Comparison of ENCODE assay signal across 23 cellular contexts in the genomic region with DNA sequence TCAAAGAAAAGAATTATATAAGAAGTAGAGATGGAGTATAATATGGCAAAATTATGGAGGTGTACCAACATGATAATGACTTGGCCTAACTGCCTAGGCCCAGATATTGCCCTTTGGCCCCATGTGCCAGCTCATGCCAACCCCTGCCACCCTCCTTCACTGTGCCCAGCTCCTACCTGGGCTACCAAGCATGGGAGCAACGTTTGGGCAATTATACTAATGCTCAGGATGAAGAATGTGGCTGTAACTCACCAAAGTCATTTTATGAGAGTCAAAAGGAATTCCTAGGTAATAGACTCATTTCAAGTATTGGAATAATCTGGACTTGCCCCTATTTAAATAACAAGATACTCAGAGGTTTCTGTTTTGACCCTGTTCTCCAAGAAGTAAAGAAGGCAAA.
DNase-seq lines count a peak whose midpoint lies in the region; ATAC-seq and TF ChIP-seq lines count a peak whose summit lies in the region.
"Had no signal": no experiment of that assay in that cellular context is flagged by ENCODE, and none has a peak within 500 bp of the region (broad histone marks: within the 10 kb centered on the region; RNA-seq: fewer than 3 reads in every experiment).

No MANE protein-coding gene starts in this region.

- H3K9me3 ChIP-seq in mesenchymal stem cell (ENCODE audit: control insufficient read depth, low read length): no peaks in the 10 kb centered on the region
- H3K9me3 ChIP-seq: Peyer's patch had no signal

- H3K23ac ChIP-seq in mesenchymal stem cell (ENCODE audit: low read length in 2 of 2): no peak overlapping the region

- peaks cover 44% of the 10 kb centered on the region for H3K4me1 Mint-ChIP-seq in HFFc6 (ENCODE audit: low read depth)
- H3K4me1 Mint-ChIP-seq in activated T-cell treated with anti-CD3 and anti-CD28 coated beads, Interleukin-2, amount 50 U/mL, for 24 hours (ENCODE audit: low read depth): no peaks in the 10 kb centered on the region
- H3K4me1 Mint-ChIP-seq: B cell had no signal

- no peaks in the 10 kb centered on the region for H3K27me3 ChIP-seq in mesenchymal stem cell (ENCODE audit: control insufficient read depth in 1 of 2, insufficient read depth in 1 of 2, low read length in 2 of 2)
- H3K27me3 ChIP-seq: Peyer's patch had no signal

- no peaks in the 10 kb centered on the region for H3K36me3 ChIP-seq in mesenchymal stem cell (ENCODE audit: control insufficient read depth in 1 of 2, insufficient read depth in 2 of 2, low read depth in 1 of 2, low read length in 2 of 2)
- H3K36me3 ChIP-seq: Peyer's patch had no signal

- no CpG with 5 or more reads among the region's 1 CpG for WGBS in mesenchymal stem cell

- H3K4ac ChIP-seq in mesenchymal stem cell (ENCODE audit: low read depth in 1 of 2, low read length in 2 of 2): no peak overlapping the region

- ATAC-seq in HG03135 (IDR thresholded peaks at IDR 0.05; ENCODE audit: unreplicated experiment): no peak
- ATAC-seq: CD8-positive, alpha-beta T cell; GM12878 had no signal

- no peak overlapping the region for H4K91ac ChIP-seq in mesenchymal stem cell (ENCODE audit: low read length)

- peak overlapping the region; percentile 80 for H3K27ac ChIP-seq in mesenchymal stem cell (ENCODE audit: low read length, poor library complexity, severe bottlenecking)
- H3K27ac ChIP-seq: C4-2B, Peyer's patch, SK-N-MC had no signal

- H2BK12ac ChIP-seq in mesenchymal stem cell (ENCODE audit: low read length in 2 of 2): no peak overlapping the region

- no peak overlapping the region for H4K8ac ChIP-seq in mesenchymal stem cell (ENCODE audit: low read length)

- H3K4me3 Mint-ChIP-seq in HFFc6: 0 out of 2 replicates have a peak overlapping the region, but pooled peaks have one; percentile 23
- H3K4me3 Mint-ChIP-seq in activated T-cell treated with anti-CD3 and anti-CD28 coated beads, Interleukin-2, amount 50 U/mL, for 24 hours: no peak overlapping the region
- H3K4me3 Mint-ChIP-seq: B cell; CD8-positive, alpha-beta T cell had no signal

- no peak for TF ChIP-seq CTCF in HFFc6 (IDR thresholded peaks at IDR 0.05)

- no peak overlapping the region for H3K4me3 ChIP-seq in mesenchymal stem cell (ENCODE audit: insufficient read depth in 1 of 2, low read depth in 1 of 2, low read length in 2 of 2)
- H3K4me3 ChIP-seq: GM12878, Peyer's patch, SK-N-MC had no signal

- in situ Hi-C loops in ACHN (cut with HindIII; ENCODE audit: low pct_ligation_motif_present, low pct_unique_long_range_greater_than_20kb, low sequenced_read_pairs): no loop called here

- H3K27me3 Mint-ChIP-seq in HFFc6 (ENCODE audit: insufficient read depth): no peaks in the 10 kb centered on the region; the same call in 1 of the 2 replicates
- no peaks in the 10 kb centered on the region for H3K27me3 Mint-ChIP-seq in activated T-cell treated with anti-CD3 and anti-CD28 coated beads, Interleukin-2, amount 50 U/mL, for 24 hours

- H2BK120ac ChIP-seq in mesenchymal stem cell (ENCODE audit: low read depth, low read length): no peak overlapping the region

- H2AFZ ChIP-seq in mesenchymal stem cell (ENCODE audit: low read depth, low read length): no peak overlapping the region

- H3K79me1 ChIP-seq in mesenchymal stem cell (replicated peaks; ENCODE audit: low read length, poor library complexity, severe bottlenecking): peaks cover 7% of the 10 kb centered on the region

- H3K18ac ChIP-seq in mesenchymal stem cell (ENCODE audit: low read depth in 1 of 2, low read length in 2 of 2): no peak overlapping the region

- no peak overlapping the region for H2AK5ac ChIP-seq in mesenchymal stem cell (ENCODE audit: low read length, severe bottlenecking)

- peak; percentile 44 for DNase-seq in ACHN
- no peak for DNase-seq in HFFc6
- peak; percentile 22 for DNase-seq in astrocyte of the hippocampus (ENCODE audit: low read depth, low spot score)
- DNase-seq in mesenchymal stem cell: no peak
- DNase-seq in activated T-cell treated with anti-CD3 and anti-CD28 coated beads, Interleukin-2, amount 50 U/mL, for 24 hours: no peak
- DNase-seq in GM19240 (ENCODE audit: insufficient read length, low spot score): no peak
- DNase-seq: CD8-positive, alpha-beta T cell; GOT3; HCEC 1CT; KBM-7; MM.1S; NCI-H1048; NCI-H1417; NCI-H1694; NCI-H2029 treated with DMSO at 0.1 percent for 48 hours; NCI-H526 treated with DMSO at 0.1 percent for 48 hours; Peyer's patch; SIG-M5 had no signal

- peaks cover 7% of the 10 kb centered on the region for H3K4me1 ChIP-seq in mesenchymal stem cell (ENCODE audit: control insufficient read depth, insufficient read depth, low read depth, low read length)
- H3K4me1 ChIP-seq: Peyer's patch had no signal

- no peak overlapping the region for H3K9ac ChIP-seq in mesenchymal stem cell (ENCODE audit: low read length)

- H3K14ac ChIP-seq in mesenchymal stem cell (ENCODE audit: low read length in 2 of 2): no peak overlapping the region

- H2BK15ac ChIP-seq in mesenchymal stem cell (ENCODE audit: low read depth, poor library complexity, severe bottlenecking): no peak overlapping the region

- H3K4me2 ChIP-seq in mesenchymal stem cell (ENCODE audit: low read length, poor library complexity, severe bottlenecking): no peak overlapping the region

- H3K36me3 Mint-ChIP-seq in HFFc6 (ENCODE audit: low read depth): peaks cover 8% of the 10 kb centered on the region
- no peaks in the 10 kb centered on the region for H3K36me3 Mint-ChIP-seq in activated T-cell treated with anti-CD3 and anti-CD28 coated beads, Interleukin-2, amount 50 U/mL, for 24 hours (ENCODE audit: low read depth)
- H3K36me3 Mint-ChIP-seq: CD8-positive, alpha-beta T cell had no signal

- peak overlapping the region; percentile 63 for H3K27ac Mint-ChIP-seq in HFFc6
- H3K27ac Mint-ChIP-seq in activated T-cell treated with anti-CD3 and anti-CD28 coated beads, Interleukin-2, amount 50 U/mL, for 24 hours: no peak overlapping the region
- H3K27ac Mint-ChIP-seq: B cell; CD8-positive, alpha-beta T cell had no signal

- no peak overlapping the region for H2BK5ac ChIP-seq in mesenchymal stem cell (ENCODE audit: low read depth, low read length, poor library complexity, severe bottlenecking)

- no peaks in the 10 kb centered on the region for H3K9me3 Mint-ChIP-seq in HFFc6
- no peaks in the 10 kb centered on the region for H3K9me3 Mint-ChIP-seq in activated T-cell treated with anti-CD3 and anti-CD28 coated beads, Interleukin-2, amount 50 U/mL, for 24 hours
- H3K9me3 Mint-ChIP-seq: CD8-positive, alpha-beta T cell had no signal

Comparison
In these comparisons a context has a peak if more than half of its experiments do, and no peak if none do; other contexts are left out.
1. DNase-seq: peak in ACHN (single experiment) and astrocyte of the hippocampus (single experiment); none in HFFc6 (single experiment), mesenchymal stem cell (single experiment), activated T-cell treated with anti-CD3 and anti-CD28 coated beads, Interleukin-2, amount 50 U/mL, for 24 hours (single experiment) and GM19240 (single experiment).